Comparison of ENCODE assay signal across 2 cellular contexts in genomic region chr7:11616466-11616865, GRCh38.
TF ChIP-seq lines count a peak whose summit lies in the region.

No MANE protein-coding gene starts in this region.

TF ChIP-seq in A549, 52 proteins besides CTCF, POLR2A, EP300 and RAD21 (continued from another document):
- TF ChIP-seq JUN (IDR thresholded peaks at IDR 0.05), result no peak
- no peak for TF ChIP-seq NPAS2 (CRISPR knock-in tag; IDR thresholded peaks at IDR 0.05; ENCODE audit: borderline replicate concordance)
- no peak for TF ChIP-seq HOXA7 (CRISPR knock-in tag; IDR thresholded peaks at IDR 0.05)
- TF ChIP-seq CHD2 (IDR thresholded peaks at IDR 0.05; ENCODE audit: low read length, partially characterized antibody), result no peak
- no peak for TF ChIP-seq RCOR1 (IDR thresholded peaks at IDR 0.05; ENCODE audit: low read depth, low read length)
- TF ChIP-seq SMC3 (IDR thresholded peaks at IDR 0.05), result no peak
- no peak for TF ChIP-seq RFX5 (IDR thresholded peaks at IDR 0.05)
- no peak for TF ChIP-seq TP53 (CRISPR knock-in tag; IDR thresholded peaks at IDR 0.05)
- no peak for TF ChIP-seq HOXB13 (CRISPR knock-in tag; IDR thresholded peaks at IDR 0.05; ENCODE audit: low read depth)
- no peak for TF ChIP-seq HES2 (IDR thresholded peaks at IDR 0.05)
- TF ChIP-seq HOXB5 (CRISPR knock-in tag; IDR thresholded peaks at IDR 0.05), result no peak
- no peak for TF ChIP-seq ZNF302 (CRISPR knock-in tag; IDR thresholded peaks at IDR 0.05)
- TF ChIP-seq FOSB (CRISPR knock-in tag; IDR thresholded peaks at IDR 0.05), result no peak
- TF ChIP-seq ELK1 (IDR thresholded peaks at IDR 0.05; ENCODE audit: low read depth, low read length), result no peak
- no peak for TF ChIP-seq HDAC2 (IDR thresholded peaks at IDR 0.05)
- TF ChIP-seq GATA3 (IDR thresholded peaks at IDR 0.05; ENCODE audit: borderline replicate concordance), result no peak
TF ChIP-seq in A549: peak in this region for 0.

TF ChIP-seq in GM23338, 12 proteins besides CTCF, POLR2A, EP300 and RAD21 (continued from another document):
- TF ChIP-seq ZNF114 (CRISPR knock-in tag; IDR thresholded peaks at IDR 0.05) (no peak), REST (IDR thresholded peaks at IDR 0.05; ENCODE audit: unreplicated experiment) (no peak), POLR2AphosphoS5 (IDR thresholded peaks at IDR 0.05; ENCODE audit: low read depth) (no peak), CREB1 (CRISPR knock-in tag; IDR thresholded peaks at IDR 0.05; ENCODE audit: low read depth) (no peak), ZNF462 (CRISPR knock-in tag; IDR thresholded peaks at IDR 0.05) (no peak), ZNF331 (CRISPR knock-in tag; IDR thresholded peaks at IDR 0.05; ENCODE audit: low read depth) (no peak), NANOG (IDR thresholded peaks at IDR 0.05; ENCODE audit: borderline replicate concordance) (no peak)
TF ChIP-seq in GM23338: peak in this region for 0.
